ENCODE assay signal across 8 cellular contexts in genomic region chr18:57630002-57630758, GRCh38. TPM values are rescaled to one million over a fixed set of nuclear protein-coding genes. Genes with fewer than 3 reads are reported as not detected.
DNase-seq lines count a peak whose midpoint lies in the region; ATAC-seq, FAIRE-seq and TF ChIP-seq lines count a peak whose summit lies in the region.

No MANE protein-coding gene starts in this region.

- H3K27me3 ChIP-seq in HAP-1 (ENCODE audit: low read depth) (no peaks in the 10 kb centered on the region), neural cell (ENCODE audit: insufficient read depth, low read depth, low read length) (no peaks in the 10 kb centered on the region)

- ATAC-seq in stimulated activated naive CD8-positive, alpha-beta T cell treated with anti-CD3 and anti-CD28 coated beads, Interleukin-15, amount 100 ng/mL, for 72 hours: peak; percentile 97

- FAIRE-seq in G401.6 (lab: Jason Lieb, UNC): peak; percentile 77

- no peaks in the 10 kb centered on the region for H3K9me3 Mint-ChIP-seq in stimulated activated naive CD8-positive, alpha-beta T cell treated with anti-CD3 and anti-CD28 coated beads, Interleukin-15, amount 100 ng/mL, for 72 hours

- peak; percentile 83 for TF ChIP-seq RAD21 in neural cell (conservative IDR thresholded peaks at IDR 0.05)

- no peaks in the 10 kb centered on the region for H3K9me2 ChIP-seq in neural cell (ENCODE audit: insufficient read depth, low read length)

- TF ChIP-seq POLR2A in Raji (IDR thresholded peaks at IDR 0.05; ENCODE audit: insufficient read depth, low read depth, low read length): peak; percentile 63

- no peak overlapping the region for H3K27ac ChIP-seq in neural cell (ENCODE audit: low read length)

- H3K9ac ChIP-seq in neural cell (ENCODE audit: low read length): peak overlapping the region; percentile 54

- H3K36me3 ChIP-seq in HAP-1 (replicated peaks) (no peaks in the 10 kb centered on the region), neural cell (ENCODE audit: insufficient read depth, low read length) (no peaks in the 10 kb centered on the region)

- H3K27me3 Mint-ChIP-seq in stimulated activated naive CD8-positive, alpha-beta T cell treated with anti-CD3 and anti-CD28 coated beads, Interleukin-15, amount 100 ng/mL, for 72 hours: no peaks in the 10 kb centered on the region

- no peaks in the 10 kb centered on the region for H3K9me3 ChIP-seq in HAP-1
- H3K9me3 ChIP-seq in neural cell (ENCODE audit: low read length): no peaks in the 10 kb centered on the region

- peak overlapping the region; percentile 97 to 99 for H3K27ac Mint-ChIP-seq in stimulated activated naive CD8-positive, alpha-beta T cell treated with anti-CD3 and anti-CD28 coated beads, Interleukin-15, amount 100 ng/mL, for 72 hours

- peaks cover 18% of the 10 kb centered on the region for H3K4me1 Mint-ChIP-seq in stimulated activated naive CD8-positive, alpha-beta T cell treated with anti-CD3 and anti-CD28 coated beads, Interleukin-15, amount 100 ng/mL, for 72 hours

- TF ChIP-seq EP300 in neural cell (conservative IDR thresholded peaks at IDR 0.05; ENCODE audit: poor library complexity, severe bottlenecking): peak; percentile 42

- H3K4me3 Mint-ChIP-seq in stimulated activated naive CD8-positive, alpha-beta T cell treated with anti-CD3 and anti-CD28 coated beads, Interleukin-15, amount 100 ng/mL, for 72 hours: peak overlapping the region; percentile 97 to 98

- H4K20me1 ChIP-seq in neural cell (ENCODE audit: insufficient read depth): no peaks in the 10 kb centered on the region

- peak overlapping the region; percentile 73 for H2AFZ ChIP-seq in neural cell (ENCODE audit: low read depth, low read length)

- TF ChIP-seq CTCF in fibroblast of villous mesenchyme (IDR thresholded peaks at IDR 0.05; ENCODE audit: insufficient read depth, low read depth, low read length): peak; percentile 63
- TF ChIP-seq CTCF in neural cell (IDR thresholded peaks at IDR 0.05; ENCODE audit: poor library complexity, severe bottlenecking): peak; percentile 94

- no peak overlapping the region for H3K4me2 ChIP-seq in neural cell (ENCODE audit: low read length)

- DNase-seq in HAP-1 (ENCODE audit: low spot score in 2 of 2) (peak; percentile 81 to 96), M059J (ENCODE audit: low read depth) (peak; percentile 95), activated gamma-delta T cell (lab: John Stamatoyannopoulos, UW) (peak; percentile 91), fibroblast of villous mesenchyme (ENCODE audit: low read depth) (peak; percentile 97)
- DNase-seq in stimulated activated naive CD8-positive, alpha-beta T cell treated with anti-CD3 and anti-CD28 coated beads, Interleukin-15, amount 100 ng/mL, for 72 hours: peak; percentile 90 to 95

- in situ Hi-C loops in HAP-1 (cut with MboI; ENCODE audit: low sequenced_read_pairs): no loop called here

- no peaks in the 10 kb centered on the region for H3K79me2 ChIP-seq in neural cell (replicated peaks; ENCODE audit: insufficient read depth, low read length)

- H3K4me1 ChIP-seq in HAP-1: peaks cover 4% of the 10 kb centered on the region

- peak overlapping the region; percentile 50 for H3K4me3 ChIP-seq in HAP-1
- H3K4me3 ChIP-seq in fibroblast of villous mesenchyme (ENCODE audit: low read depth, low read length): peak overlapping the region; percentile 71
- H3K4me3 ChIP-seq in neural cell (ENCODE audit: low read length): peak overlapping the region; percentile 71

- no peaks in the 10 kb centered on the region for H3F3A ChIP-seq in neural cell (ENCODE audit: insufficient read depth, low read length, poor library complexity, severe bottlenecking)

TF ChIP-seq in neural cell, 6 proteins besides CTCF, POLR2A, EP300 and RAD21:
- no peak for TF ChIP-seq REST (IDR thresholded peaks at IDR 0.05; ENCODE audit: borderline replicate concordance)
- TF ChIP-seq TAF1 (IDR thresholded peaks at IDR 0.05; ENCODE audit: low read depth): peak; percentile 33
- no peak for TF ChIP-seq POLR2AphosphoS5 (IDR thresholded peaks at IDR 0.05)
- TF ChIP-seq SMC3 (conservative IDR thresholded peaks at IDR 0.05; ENCODE audit: poor library complexity): peak; percentile 78
- TF ChIP-seq MXI1 (conservative IDR thresholded peaks at IDR 0.05; ENCODE audit: poor library complexity, severe bottlenecking): peak; percentile 62
- no peak for TF ChIP-seq EZH2 (IDR thresholded peaks at IDR 0.05; ENCODE audit: borderline replicate concordance, insufficient read depth, low read length, poor library complexity, severe bottlenecking)

RNA-seq across cellular contexts. Expression of gene NARS1, which starts 8.5 kb away (rescaled TPM):
- total RNA-seq in M059J (2014; rRNA removed; shearing (Covaris generic)): 167 and 185 TPM in 2 replicates
- total RNA-seq in fibroblast of villous mesenchyme: 170 and 194 TPM in 2 replicates
- polyA plus RNA-seq in neural cell: 164 and 215 TPM in 2 replicates
- polyA minus RNA-seq in neural cell: 142 and 143 TPM in 2 replicates

RNA-seq across cellular contexts. Expression of gene FECH, which starts 43.7 kb away (rescaled TPM):
- 37.8 and 51.3 TPM in 2 replicates for total RNA-seq in M059J (2014; rRNA removed; shearing (Covaris generic))
- total RNA-seq in fibroblast of villous mesenchyme: 27.1 and 31.1 TPM in 2 replicates
- 12.5 and 17.1 TPM in 2 replicates for polyA plus RNA-seq in neural cell
- 19.1 and 21.2 TPM in 2 replicates for polyA minus RNA-seq in neural cell
